In the genomic region with DNA sequence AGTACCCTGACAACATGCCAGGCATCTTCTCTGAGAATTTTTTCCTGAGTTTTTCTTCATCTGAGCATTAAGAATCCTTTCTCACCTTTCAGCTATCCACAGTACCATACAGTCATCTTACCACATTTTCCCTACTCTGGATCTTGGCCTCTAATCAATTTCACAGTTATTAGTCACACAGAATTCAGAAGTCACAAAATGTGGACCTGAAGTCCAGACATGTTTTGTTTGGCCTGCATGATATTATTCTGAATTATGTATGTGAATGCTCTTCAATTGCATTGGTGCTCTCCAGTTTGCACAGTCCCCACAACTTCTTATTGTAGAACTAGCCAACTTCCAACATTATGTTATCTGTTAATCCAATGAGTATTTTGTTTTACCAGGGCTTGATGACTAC, we compare ENCODE assay signal across 21 cellular contexts.
"Had no signal": no experiment of that assay in that cellular context is flagged by ENCODE, and none has a peak within 500 bp of the region (broad histone marks: within the 10 kb centered on the region; RNA-seq: fewer than 3 reads in every experiment).

No MANE protein-coding gene starts in this region.

- H3K9me3 Mint-ChIP-seq: central memory CD8-positive, alpha-beta T cell; neural progenitor cell; stimulated activated naive CD8-positive, alpha-beta T cell treated with anti-CD3 and anti-CD28 coated beads, Interleukin-15, Interleukin-2, amounts not matched to agents 100 ng/mL and 50 ng/mL, for 24 hours had no signal

- H3K4me3 ChIP-seq: ascending aorta, coronary artery, neural progenitor cell, prostate gland, skin epidermis, testis, upper lobe of left lung had no signal

- H3K27ac Mint-ChIP-seq: activated T-cell treated with anti-CD3 and anti-CD28 coated beads, Interleukin-2, amount 50 U/mL, for 72 hours; immature natural killer cell; naive thymus-derived CD4-positive, alpha-beta T cell; neural progenitor cell; stimulated activated naive CD8-positive, alpha-beta T cell treated with anti-CD3 and anti-CD28 coated beads, Interleukin-15, Interleukin-2, amounts not matched to agents 100 ng/mL and 50 ng/mL, for 24 hours had no signal

- H3K27me3 Mint-ChIP-seq: central memory CD8-positive, alpha-beta T cell; naive thymus-derived CD4-positive, alpha-beta T cell; stimulated activated naive CD8-positive, alpha-beta T cell treated with anti-CD3 and anti-CD28 coated beads, Interleukin-15, Interleukin-2, amounts not matched to agents 100 ng/mL and 50 ng/mL, for 24 hours had no signal

- ATAC-seq: activated T-cell treated with anti-CD3 and anti-CD28 coated beads, Interleukin-2, amount 50 U/mL, for 72 hours; left ventricle myocardium superior; naive thymus-derived CD4-positive, alpha-beta T cell; right cardiac atrium had no signal

- H3K4me1 Mint-ChIP-seq: central memory CD8-positive, alpha-beta T cell; immature natural killer cell; naive thymus-derived CD4-positive, alpha-beta T cell had no signal

- DNase-seq: activated CD4-positive, alpha-beta T cell treated with anti-CD3 and anti-CD28 coated beads, Interleukin-2, amount 50 U/mL, for 1 hour; activated CD4-positive, CD25-positive, alpha-beta regulatory T cell treated with anti-CD3 and anti-CD28 coated beads, Interleukin-2, amount 50 U/mL, for 72 hours; activated CD8-positive, alpha-beta memory T cell treated with anti-CD3 and anti-CD28 coated beads for 24 hours; activated effector memory CD4-positive, alpha-beta T cell treated with anti-CD3 and anti-CD28 coated beads, Interleukin-2, amount 50 U/mL, for 16 hours; activated naive CD4-positive, alpha-beta T cell treated with anti-CD3 and anti-CD28 coated beads, Interleukin-2, amount 50 U/mL, for 16 hours; activated T-cell treated with anti-CD3 and anti-CD28 coated beads, Interleukin-2, amount 50 U/mL, for 72 hours; immature natural killer cell; left ventricle myocardium superior; mesendoderm; naive thymus-derived CD4-positive, alpha-beta T cell; right cardiac atrium; stimulated activated CD4-positive, alpha-beta T cell treated with anti-CD3 and anti-CD28 coated beads, Interleukin-2, amount 100 ng/mL, for 48 hours; testis; upper lobe of left lung had no signal

- H3K4me3 Mint-ChIP-seq: activated T-cell treated with anti-CD3 and anti-CD28 coated beads, Interleukin-2, amount 50 U/mL, for 72 hours; central memory CD8-positive, alpha-beta T cell; immature natural killer cell; naive thymus-derived CD4-positive, alpha-beta T cell; neural progenitor cell; stimulated activated naive CD8-positive, alpha-beta T cell treated with anti-CD3 and anti-CD28 coated beads, Interleukin-15, Interleukin-2, amounts not matched to agents 100 ng/mL and 50 ng/mL, for 24 hours had no signal

- H3K36me3 Mint-ChIP-seq: immature natural killer cell; naive thymus-derived CD4-positive, alpha-beta T cell; neural progenitor cell had no signal
